ENCODE assay signal across 8 cellular contexts in genomic region chr20:45812157-45813005, GRCh38.
DNase-seq lines count a peak whose midpoint lies in the region; ATAC-seq and TF ChIP-seq lines count a peak whose summit lies in the region.

UBE2C (plus strand) TSS chr20:45812644; CDS start chr20:45812696, 52 bp downstream.

- peak within 1 kb of the TSS; percentile 55 for H3K27ac Mint-ChIP-seq in central memory CD8-positive, alpha-beta T cell (ENCODE audit: low read depth)

- ATAC-seq in HG03196 (IDR thresholded peaks at IDR 0.05; ENCODE audit: unreplicated experiment) = peak; percentile 92
- ATAC-seq in central memory CD8-positive, alpha-beta T cell (replicated peaks; ENCODE audit: extremely low read depth, poor library complexity, severe bottlenecking) = peak; percentile 100

- H3K4me1 Mint-ChIP-seq in central memory CD8-positive, alpha-beta T cell = peaks cover 13% of the 10 kb centered on the region

- peaks cover 39% of the 10 kb centered on the region for H3K36me3 Mint-ChIP-seq in central memory CD8-positive, alpha-beta T cell (ENCODE audit: insufficient read depth)

- TF ChIP-seq POLR2A in GM18951 (IDR thresholded peaks at IDR 0.05; ENCODE audit: extremely low read depth, insufficient read depth, insufficient read length) = peak; percentile 69

- peak within 1 kb of the TSS; percentile 82 for H3K4me3 Mint-ChIP-seq in central memory CD8-positive, alpha-beta T cell

- no peaks in the 10 kb centered on the region for H3K27me3 Mint-ChIP-seq in central memory CD8-positive, alpha-beta T cell

- DNase-seq in AG08395 (ENCODE audit: low spot score) = peak; percentile 100
- DNase-seq in NCI-H345 (lab: John Stamatoyannopoulos, UW) = peak; percentile 100
- DNase-seq in activated CD4-positive, CD25-positive, alpha-beta regulatory T cell (lab: John Stamatoyannopoulos, UW) = peak; percentile 80 to 88 (median 85)
- peak; percentile 81 to 93 for DNase-seq in central memory CD8-positive, alpha-beta T cell (ENCODE audit: low spot score in 2 of 2)
- DNase-seq in iris pigment epithelial cell (ENCODE audit: low read depth) = peak; percentile 100
- DNase-seq in stimulated activated CD4-positive, alpha-beta T cell treated with anti-CD3 and anti-CD28 coated beads, Interleukin-12 subunit alpha, Interleukin-12 subunit beta, amount 100 ng/mL, for 24 hours (ENCODE audit: low read depth in 2 of 2) = peak; percentile 88 to 94

- H3K9me3 Mint-ChIP-seq in central memory CD8-positive, alpha-beta T cell = no peaks in the 10 kb centered on the region

- in situ Hi-C loops in GM18951 (cut with MboI; ENCODE audit: low sequenced_read_pairs, unreplicated experiment) = no loop called here

Comparison
In these comparisons a context has a peak if more than half of its experiments do, and no peak if none do; other contexts are left out.
1. Peak in every context shown above with its lines: DNase-seq and ATAC-seq.